16 cellular contexts compared by ENCODE assay signal in genomic region chr3:153688541-153689120, GRCh38.
DNase-seq lines count a peak whose midpoint lies in the region; ATAC-seq, FAIRE-seq and TF ChIP-seq lines count a peak whose summit lies in the region.
"Had no signal": no experiment of that assay in that cellular context is flagged by ENCODE, and none has a peak within 500 bp of the region (broad histone marks: within the 10 kb centered on the region; RNA-seq: fewer than 3 reads in every experiment).

No MANE protein-coding gene starts in this region.

- H3K9ac ChIP-seq in HUES6 (ENCODE audit: low read length) (no peak overlapping the region), astrocyte (ENCODE audit: low read length) (no peak overlapping the region), iPS-18a (ENCODE audit: low read length) (no peak overlapping the region)
- H3K9ac ChIP-seq: BLaER1 treated with 17β-estradiol and CSF1 and Interleukin-3, amounts not matched to agents 10 nM and 100 nM had no signal

- H3K9me2 ChIP-seq in GM23338 (ENCODE audit: insufficient read depth) = no peaks in the 10 kb centered on the region

- intact Hi-C loops in prostate gland (cut with DNase I) = no loop called here

- no peak for TF ChIP-seq CTCF in GM23338 (conservative IDR thresholded peaks at IDR 0.05; ENCODE audit: low read depth in 2 of 2)
- TF ChIP-seq CTCF in astrocyte (IDR thresholded peaks at IDR 0.05; ENCODE audit: insufficient read depth, low read depth, low read length) = no peak
- TF ChIP-seq CTCF in prostate gland (IDR thresholded peaks at IDR 0.05) = no peak

- no peak overlapping the region for H3K4me3 Mint-ChIP-seq in GM23338
- no peak overlapping the region for H3K4me3 Mint-ChIP-seq in astrocyte (ENCODE audit: unreplicated experiment)
- H3K4me3 Mint-ChIP-seq: CD4-positive, CD25-positive, alpha-beta regulatory T cell had no signal

- H3K27me3 Mint-ChIP-seq in GM23338 (ENCODE audit: insufficient read depth, low read depth, poor library complexity) = peaks cover 4% of the 10 kb centered on the region
- H3K27me3 Mint-ChIP-seq in astrocyte (ENCODE audit: low read depth, unreplicated experiment) = no peaks in the 10 kb centered on the region
- H3K27me3 Mint-ChIP-seq: CD4-positive, CD25-positive, alpha-beta regulatory T cell had no signal

- H2AFZ ChIP-seq in GM23338 (no peak overlapping the region; the same call in 1 of the 2 replicates), astrocyte (ENCODE audit: low read depth, low read length) (no peak overlapping the region)

- no peaks in the 10 kb centered on the region for H4K20me1 ChIP-seq in GM23338 (replicated peaks; ENCODE audit: insufficient read depth)
- no peaks in the 10 kb centered on the region for H4K20me1 ChIP-seq in astrocyte (ENCODE audit: insufficient read depth, low read length)
- H4K20me1 ChIP-seq: BLaER1 treated with 17β-estradiol and CSF1 and Interleukin-3, amounts not matched to agents 10 nM and 100 nM had no signal

- no peak for TF ChIP-seq POLR2A in prostate gland (IDR thresholded peaks at IDR 0.05)

- H3K36me3 Mint-ChIP-seq in GM23338 (ENCODE audit: low read depth) (no peaks in the 10 kb centered on the region), astrocyte (ENCODE audit: low read depth, unreplicated experiment) (no peaks in the 10 kb centered on the region)
- H3K36me3 Mint-ChIP-seq: CD4-positive, CD25-positive, alpha-beta regulatory T cell had no signal

- H3K4me2 ChIP-seq in GM23338 (peak overlapping the region; percentile 10; the same call in 1 of the 2 replicates), astrocyte (ENCODE audit: low read length) (no peak overlapping the region)
- H3K4me2 ChIP-seq: BLaER1 treated with 17β-estradiol and CSF1 and Interleukin-3, amounts not matched to agents 10 nM and 100 nM had no signal

- H3K79me2 ChIP-seq in GM23338 (replicated peaks; ENCODE audit: insufficient read depth) = no peaks in the 10 kb centered on the region
- H3K79me2 ChIP-seq in astrocyte (ENCODE audit: insufficient read depth, low read length) = no peaks in the 10 kb centered on the region

- H3K4me3 ChIP-seq in GM23338 (no peak overlapping the region), HUES6 (ENCODE audit: low read depth, low read length) (no peak overlapping the region), astrocyte (ENCODE audit: insufficient read depth, low read depth, low read length) (no peak overlapping the region), iPS-18a (ENCODE audit: low read length) (no peak overlapping the region), prostate gland (no peak overlapping the region)
- H3K4me3 ChIP-seq: BLaER1 treated with 17β-estradiol and CSF1 and Interleukin-3, amounts not matched to agents 10 nM and 100 nM had no signal

- 71% methylated on average over 3 of the region's 3 CpGs for WGBS in prostate gland

- H3K9me3 ChIP-seq in HUES6 (ENCODE audit: control insufficient read depth, insufficient read depth, low read depth, low read length) (no peaks in the 10 kb centered on the region), astrocyte (ENCODE audit: insufficient read depth, low read depth, low read length) (no peaks in the 10 kb centered on the region), iPS-18a (ENCODE audit: control insufficient read depth, low read depth, low read length) (no peaks in the 10 kb centered on the region), prostate gland (no peaks in the 10 kb centered on the region)
- H3K9me3 ChIP-seq: BLaER1 treated with 17β-estradiol and CSF1 and Interleukin-3, amounts not matched to agents 10 nM and 100 nM had no signal

- H3K9me3 Mint-ChIP-seq in GM23338 (no peaks in the 10 kb centered on the region), astrocyte (ENCODE audit: unreplicated experiment) (no peaks in the 10 kb centered on the region)

- H3K27ac Mint-ChIP-seq in GM23338 = peak overlapping the region; percentile 30; the same call in 1 of the 2 replicates
- H3K27ac Mint-ChIP-seq in astrocyte (ENCODE audit: unreplicated experiment) = peak overlapping the region; percentile 77
- H3K27ac Mint-ChIP-seq: CD4-positive, CD25-positive, alpha-beta regulatory T cell had no signal

- no peak overlapping the region for H3K27ac ChIP-seq in GM23338 (ENCODE audit: low read depth)
- peak overlapping the region; percentile 6; the same call in 1 of the 2 replicates for H3K27ac ChIP-seq in HUES6 (ENCODE audit: low read depth, low read length)
- no peak overlapping the region for H3K27ac ChIP-seq in astrocyte (ENCODE audit: low read depth, low read length)
- peak overlapping the region; percentile 43 for H3K27ac ChIP-seq in iPS-18a (ENCODE audit: low read length)
- H3K27ac ChIP-seq in prostate gland = no peak overlapping the region
- H3K27ac ChIP-seq: BLaER1 treated with 17β-estradiol and CSF1 and Interleukin-3, amounts not matched to agents 10 nM and 100 nM had no signal

- ATAC-seq in GM23338 = no peak
- no peak for ATAC-seq in HG02981 (IDR thresholded peaks at IDR 0.05; ENCODE audit: unreplicated experiment)

- H3K36me3 ChIP-seq in GM23338 (ENCODE audit: insufficient read depth) (no peaks in the 10 kb centered on the region), HUES6 (ENCODE audit: control insufficient read depth, insufficient read depth, low read length) (no peaks in the 10 kb centered on the region), astrocyte (ENCODE audit: insufficient read depth, low read length) (no peaks in the 10 kb centered on the region), iPS-18a (ENCODE audit: control insufficient read depth, low read depth, low read length) (no peaks in the 10 kb centered on the region), prostate gland (no peaks in the 10 kb centered on the region)
- H3K36me3 ChIP-seq: BLaER1 treated with 17β-estradiol and CSF1 and Interleukin-3, amounts not matched to agents 10 nM and 100 nM had no signal

- H3K27me3 ChIP-seq in GM23338 (ENCODE audit: insufficient read depth) = no peaks in the 10 kb centered on the region
- H3K27me3 ChIP-seq in HUES6 (ENCODE audit: control insufficient read depth, insufficient read depth, low read length) = no peaks in the 10 kb centered on the region
- H3K27me3 ChIP-seq in astrocyte (ENCODE audit: insufficient read depth, low read length) = no peaks in the 10 kb centered on the region
- no peaks in the 10 kb centered on the region for H3K27me3 ChIP-seq in iPS-18a (ENCODE audit: control insufficient read depth, insufficient read depth, low read length)
- no peaks in the 10 kb centered on the region for H3K27me3 ChIP-seq in prostate gland (replicated peaks; ENCODE audit: insufficient read depth)
- H3K27me3 ChIP-seq: BLaER1 treated with 17β-estradiol and CSF1 and Interleukin-3, amounts not matched to agents 10 nM and 100 nM had no signal

- FAIRE-seq in astrocyte (lab: Jason Lieb, UNC) = no peak
- FAIRE-seq: HTR-8/SVneo had no signal

- DNase-seq in GM23338 (ENCODE audit: low spot score) (no peak), astrocyte (ENCODE audit: low read depth) (no peak), globus pallidus (ENCODE audit: low spot score) (no peak), prostate gland (ENCODE audit: low spot score) (no peak)
- no peak for DNase-seq in stimulated activated naive CD4-positive, alpha-beta T cell treated with Interleukin-2 at 50 U/mL for 16 hours (lab: John Stamatoyannopoulos, UW)
- DNase-seq: ACHN; Calu3; CD4-positive, CD25-positive, alpha-beta regulatory T cell; DMS 273 treated with DMSO at 0.1 percent for 48 hours; H7; IMR-90 had no signal

- H3K4me1 Mint-ChIP-seq in GM23338 (peaks cover 28% of the 10 kb centered on the region), astrocyte (ENCODE audit: low read depth, unreplicated experiment) (peaks cover 4% of the 10 kb centered on the region)
- H3K4me1 Mint-ChIP-seq: CD4-positive, CD25-positive, alpha-beta regulatory T cell had no signal

- H3F3A ChIP-seq in GM23338 (replicated peaks; ENCODE audit: low read depth) = no peaks in the 10 kb centered on the region

- peaks cover 19% of the 10 kb centered on the region for H3K4me1 ChIP-seq in GM23338 (ENCODE audit: insufficient read depth)
- H3K4me1 ChIP-seq in HUES6 (ENCODE audit: control insufficient read depth, insufficient read depth, low read length) = peaks cover 17% of the 10 kb centered on the region
- H3K4me1 ChIP-seq in astrocyte (ENCODE audit: insufficient read depth, low read length) = no peaks in the 10 kb centered on the region
- H3K4me1 ChIP-seq in iPS-18a (ENCODE audit: control insufficient read depth, low read depth, low read length) = peaks cover 19% of the 10 kb centered on the region
- H3K4me1 ChIP-seq in prostate gland (replicated peaks) = no peaks in the 10 kb centered on the region
- H3K4me1 ChIP-seq: BLaER1 treated with 17β-estradiol and CSF1 and Interleukin-3, amounts not matched to agents 10 nM and 100 nM had no signal

TF ChIP-seq in GM23338, 12 proteins besides CTCF, POLR2A, EP300 and RAD21 (continues in another document):
- TF ChIP-seq CREB1 (CRISPR knock-in tag; IDR thresholded peaks at IDR 0.05; ENCODE audit: low read depth) (no peak), EZH2 (IDR thresholded peaks at IDR 0.05; ENCODE audit: low read depth, unreplicated experiment) (no peak), JUNB (IDR thresholded peaks at IDR 0.05; ENCODE audit: unreplicated experiment) (no peak), POLR2AphosphoS5 (IDR thresholded peaks at IDR 0.05; ENCODE audit: low read depth) (no peak), ZNF331 (CRISPR knock-in tag; IDR thresholded peaks at IDR 0.05; ENCODE audit: low read depth) (no peak), ZNF114 (CRISPR knock-in tag; IDR thresholded peaks at IDR 0.05) (no peak), EZH2phosphoT487 (IDR thresholded peaks at IDR 0.05; ENCODE audit: unreplicated experiment) (no peak)

Comparison
In these comparisons a context has a peak if more than half of its experiments do, and no peak if none do; other contexts are left out.
1. H3K27ac ChIP-seq: peak in HUES6 (single experiment) and iPS-18a (single experiment); none in GM23338 (single experiment), astrocyte (single experiment) and prostate gland (0 of 2).